10 cellular contexts compared by ENCODE assay signal in genomic region chr14:28766505-28767238, GRCh38. TPM values are rescaled to one million over a fixed set of nuclear protein-coding genes. Genes with fewer than 3 reads are reported as not detected.
DNase-seq lines count a peak whose midpoint lies in the region; ATAC-seq and TF ChIP-seq lines count a peak whose summit lies in the region.
"Had no signal": no experiment of that assay in that cellular context is flagged by ENCODE, and none has a peak within 500 bp of the region (broad histone marks: within the 10 kb centered on the region; RNA-seq: fewer than 3 reads in every experiment).

Gene FOXG1 (plus strand): TSS chr14:28766787. CDS start chr14:28767280, 493 bp downstream.

- no peak for TF ChIP-seq POLR2A in IMR-90 (IDR thresholded peaks at IDR 0.05; ENCODE audit: low read depth, low read length)

- H3K27me3 ChIP-seq in GM06990 (replicated peaks; ENCODE audit: control insufficient read depth, insufficient read depth, low read length), result no peaks in the 10 kb centered on the region
- peaks cover 64% of the 10 kb centered on the region for H3K27me3 ChIP-seq in IMR-90 (ENCODE audit: control insufficient read depth, insufficient read depth, low read length)
- H3K27me3 ChIP-seq in thymus (ENCODE audit: control insufficient read depth, insufficient read depth), result peaks cover 60% of the 10 kb centered on the region

- in situ Hi-C loops in IMR-90 (cut with MboI; ENCODE audit: low sequenced_read_pairs), result loop anchor here (25.0 kb wide), 1 partner anchor 1246 kb away; no protein-coding TSS in a partner anchor

- peaks cover 13% of the 10 kb centered on the region for H3K36me3 Mint-ChIP-seq in activated CD4-positive, alpha-beta memory T cell treated with anti-CD3 and anti-CD28 coated beads, Interleukin-2, amount 10 ng/mL, durations not matched to agents 7 days and 5 days (ENCODE audit: low read depth)

- H3K4me2 ChIP-seq in IMR-90 (ENCODE audit: low read depth, low read length), result peak within 1 kb of the TSS; percentile 66

- dilution Hi-C loops in IMR-90 (cut with HindIII; ENCODE audit: low sequenced_read_pairs, unreplicated experiment), result no loop called here

- peaks cover 3% of the 10 kb centered on the region for H3K9me3 Mint-ChIP-seq in activated CD4-positive, alpha-beta memory T cell treated with anti-CD3 and anti-CD28 coated beads, Interleukin-2, amount 10 ng/mL, durations not matched to agents 7 days and 5 days

- H3K9me1 ChIP-seq in IMR-90 (ENCODE audit: insufficient read depth, low read length), result no peaks in the 10 kb centered on the region

- H2AK5ac ChIP-seq in IMR-90 (ENCODE audit: low read depth, low read length), result no peak within 1 kb of the TSS

- H3K4me1 Mint-ChIP-seq in activated CD4-positive, alpha-beta memory T cell treated with anti-CD3 and anti-CD28 coated beads, Interleukin-2, amount 10 ng/mL, durations not matched to agents 7 days and 5 days, result peaks cover 6% of the 10 kb centered on the region

- H3K4me3 ChIP-seq in GM06990 (replicated peaks; ENCODE audit: low read depth, low read length) (no peak within 1 kb of the TSS), IMR-90 (ENCODE audit: insufficient read depth, low read depth, low read length) (peak within 1 kb of the TSS; percentile 34; the same call in 1 of the 2 replicates), thymus (ENCODE audit: low read length) (peak within 1 kb of the TSS; percentile 37)

- no peak within 1 kb of the TSS for H4K8ac ChIP-seq in IMR-90 (ENCODE audit: low read depth in 2 of 2, low read length in 2 of 2)

- H3K79me1 ChIP-seq in IMR-90 (ENCODE audit: low read depth in 1 of 2, low read length in 2 of 2), result no peaks in the 10 kb centered on the region

- peak within 1 kb of the TSS; percentile 71 for H3K27ac Mint-ChIP-seq in activated CD4-positive, alpha-beta memory T cell treated with anti-CD3 and anti-CD28 coated beads, Interleukin-2, amount 10 ng/mL, durations not matched to agents 7 days and 5 days

- H2AFZ ChIP-seq in IMR-90 (replicated peaks; ENCODE audit: low read length, poor library complexity), result peak within 1 kb of the TSS; percentile 68

- no peak within 1 kb of the TSS for H3K9ac ChIP-seq in IMR-90 (ENCODE audit: low read depth, low read length)

- no peak within 1 kb of the TSS for H4K91ac ChIP-seq in IMR-90 (ENCODE audit: insufficient read depth, low read depth, low read length)

- no peak within 1 kb of the TSS for H3K4ac ChIP-seq in IMR-90 (ENCODE audit: low read depth, low read length)

- no peak within 1 kb of the TSS for H2BK5ac ChIP-seq in IMR-90 (ENCODE audit: low read depth, low read length, poor library complexity, severe bottlenecking)

- H3K56ac ChIP-seq in IMR-90 (ENCODE audit: extremely low read depth, insufficient read depth, low read length), result no peak within 1 kb of the TSS

- no peaks in the 10 kb centered on the region; the same call in 1 of the 2 replicates for H3K4me1 ChIP-seq in IMR-90 (ENCODE audit: control insufficient read depth, insufficient read depth, low read length)
- no peaks in the 10 kb centered on the region for H3K4me1 ChIP-seq in thymus (ENCODE audit: control insufficient read depth, insufficient read depth, low read length)

- no peak for TF ChIP-seq CTCF in GM06990 (IDR thresholded peaks at IDR 0.05; ENCODE audit: insufficient read depth, low read length, poor library complexity, severe bottlenecking)
- no peak for TF ChIP-seq CTCF in IMR-90 (conservative IDR thresholded peaks at IDR 0.05; ENCODE audit: low read depth, low read length)
- TF ChIP-seq CTCF in GM10248 (IDR thresholded peaks at IDR 0.05; ENCODE audit: control extremely low read depth, extremely low read depth, low read depth, missing control alignments), result no peak

- no peaks in the 10 kb centered on the region for H4K20me1 ChIP-seq in IMR-90 (ENCODE audit: insufficient read depth, low read length)

- TF ChIP-seq RAD21 in IMR-90 (IDR thresholded peaks at IDR 0.05; ENCODE audit: low read length), result no peak

- no peak within 1 kb of the TSS for H2AK9ac ChIP-seq in IMR-90 (replicated peaks; ENCODE audit: low read depth, low read length, poor library complexity)

- H2BK20ac ChIP-seq in IMR-90 (ENCODE audit: low read depth, low read length), result no peak within 1 kb of the TSS

- CTCF ChIA-PET in IMR-90 (lab: Yijun Ruan, JAX), result interaction anchor here (1.5 kb wide), 1 partner anchor 253 kb away, joined by 3 read pairs; no protein-coding TSS in a partner anchor
- CTCF ChIA-PET in activated CD4-positive, alpha-beta memory T cell treated with anti-CD3 and anti-CD28 coated beads, Interleukin-2, amount 10 ng/mL, durations not matched to agents 7 days and 5 days (lab: Charles Lee), result no interaction called here
- CTCF ChIA-PET in GM10248 (lab: Yijun Ruan, JAX), result interaction anchor here (1.0 to 1.7 kb wide), 2 partner anchors 10 to 12 kb away, joined by 5 read pairs; no protein-coding TSS in a partner anchor

- H2BK120ac ChIP-seq in IMR-90 (ENCODE audit: low read depth, low read length), result no peak within 1 kb of the TSS

- peaks cover 47% of the 10 kb centered on the region for H3K27me3 Mint-ChIP-seq in activated CD4-positive, alpha-beta memory T cell treated with anti-CD3 and anti-CD28 coated beads, Interleukin-2, amount 10 ng/mL, durations not matched to agents 7 days and 5 days

- H3K18ac ChIP-seq in IMR-90 (ENCODE audit: low read depth, low read length), result no peak within 1 kb of the TSS

- H3K4me3 Mint-ChIP-seq in activated CD4-positive, alpha-beta memory T cell treated with anti-CD3 and anti-CD28 coated beads, Interleukin-2, amount 10 ng/mL, durations not matched to agents 7 days and 5 days, result peak within 1 kb of the TSS; percentile 45

- no peak within 1 kb of the TSS for H3K14ac ChIP-seq in IMR-90 (replicated peaks; ENCODE audit: low read depth, low read length)

- no TSS peak for BruUV-seq in IMR-90 (replicated peaks; lab: Mats Ljungman, UMichigan)

- intact Hi-C loops in IMR-90 (cut with micrococcal nuclease), result no loop called here

- 7% methylated on average over 6 of the region's 80 CpGs; no CpG with 5 or more reads in 1 of the 2 experiments for WGBS in IMR-90 (ENCODE audit: extremely low coverage in 2 of 2, insufficient read length in 1 of 2), 2 experiments
- WGBS in thymus, result 5% methylated on average over 79 of the region's 80 CpGs

- H3K23ac ChIP-seq in IMR-90 (ENCODE audit: low read depth, low read length), result no peak within 1 kb of the TSS

- no peak within 1 kb of the TSS for H4K5ac ChIP-seq in IMR-90 (ENCODE audit: low read depth, low read length)

- peak; percentile 49 for ATAC-seq in IMR-90 (ENCODE audit: low read depth)
- no peak for ATAC-seq in GM18861 (IDR thresholded peaks at IDR 0.05; ENCODE audit: unreplicated experiment)

- no peak within 1 kb of the TSS for H3K27ac ChIP-seq in IMR-90 (ENCODE audit: insufficient read depth, low read length)
- H3K27ac ChIP-seq in thymus (ENCODE audit: low read depth), result peak within 1 kb of the TSS; percentile 86
- H3K27ac ChIP-seq: neutrophil had no signal

- POLR2A ChIA-PET in IMR-90 (lab: Charles Lee; ENCODE audit: unreplicated experiment) (interaction anchor here (0.6 kb wide), 1 partner anchor 779 kb away, joined by 5 read pairs; no protein-coding TSS in a partner anchor), GM10248 (lab: Yijun Ruan, JAX) (no interaction called here)
- POLR2A ChIA-PET in activated CD4-positive, alpha-beta memory T cell treated with anti-CD3 and anti-CD28 coated beads, Interleukin-2, amount 10 ng/mL, durations not matched to agents 7 days and 5 days (lab: Charles Lee), result no interaction called here

- no peak within 1 kb of the TSS for H2BK15ac ChIP-seq in IMR-90 (ENCODE audit: low read depth, low read length)

- peak; percentile 82 for DNase-seq in GM06990 (ENCODE audit: extremely low read depth, insufficient read length)
- no peak for DNase-seq in IMR-90
- no peak for DNase-seq in activated CD4-positive, alpha-beta memory T cell treated with anti-CD3 and anti-CD28 coated beads, Interleukin-2, amount 10 ng/mL, durations not matched to agents 7 days and 5 days
- DNase-seq in iPS-NIHi7 (ENCODE audit: extremely low spot score), result peak; percentile 80
- no peak for DNase-seq in activated CD4-positive, CD25-positive, alpha-beta regulatory T cell (lab: John Stamatoyannopoulos, UW)
- DNase-seq in GM10248 (ENCODE audit: extremely low spot score), result no peak

- peaks cover 18% of the 10 kb centered on the region for H3K9me3 ChIP-seq in IMR-90 (ENCODE audit: control insufficient read depth, insufficient read depth, low read length)
- H3K9me3 ChIP-seq in thymus (ENCODE audit: control insufficient read depth), result peaks cover 5% of the 10 kb centered on the region

- H3K36me3 ChIP-seq in GM06990 (ENCODE audit: control insufficient read depth, insufficient read depth, low read length), result no peaks in the 10 kb centered on the region
- H3K36me3 ChIP-seq in IMR-90 (ENCODE audit: control insufficient read depth, insufficient read depth, low read length), result no peaks in the 10 kb centered on the region
- no peaks in the 10 kb centered on the region for H3K36me3 ChIP-seq in thymus (ENCODE audit: control insufficient read depth, insufficient read depth)
- H3K36me3 ChIP-seq: neutrophil had no signal

TF ChIP-seq in IMR-90, 13 proteins besides CTCF, POLR2A, EP300 and RAD21 (continues in another document):
- TF ChIP-seq USF2 (IDR thresholded peaks at IDR 0.05; ENCODE audit: low read depth, low read length), result no peak
- TF ChIP-seq MXI1 (IDR thresholded peaks at IDR 0.05; ENCODE audit: borderline replicate concordance, low read depth, low read length), result no peak
- TF ChIP-seq NFE2L2 (IDR thresholded peaks at IDR 0.05; ENCODE audit: low read depth, low read length), result no peak
- no peak for TF ChIP-seq MAZ (IDR thresholded peaks at IDR 0.05; ENCODE audit: borderline replicate concordance, low read depth, low read length)
- no peak for TF ChIP-seq MAFK (IDR thresholded peaks at IDR 0.05; ENCODE audit: low read depth, low read length)
- TF ChIP-seq RCOR1 (IDR thresholded peaks at IDR 0.05; ENCODE audit: insufficient replicate concordance, low read length), result no peak
- TF ChIP-seq RFX5 (IDR thresholded peaks at IDR 0.05; ENCODE audit: low read depth, low read length), result no peak
- no peak for TF ChIP-seq CHD1 (IDR thresholded peaks at IDR 0.05; ENCODE audit: low read depth, low read length)
- TF ChIP-seq BHLHE40 (IDR thresholded peaks at IDR 0.05; ENCODE audit: low read depth, low read length), result no peak

RNA-seq across cellular contexts. Expression of gene FOXG1, which starts in this region (rescaled TPM):
- not detected in 2 replicates for total RNA-seq in IMR-90 (2012; rRNA removed)
- polyA plus RNA-seq in IMR-90 (2012; rRNA removed) (not detected in 2 replicates), thymus (11.4 TPM)
- 0.01 TPM in 1 of 2 replicates, not detected in the other for polyA plus RNA-seq in IMR-90 (2012; cell fraction: cytosol; rRNA removed)
- not detected in 2 replicates for polyA plus RNA-seq in IMR-90 (2012; cell fraction: nucleus; rRNA removed; ENCODE audit: low replicate concordance)
- not detected for total RNA-seq in activated CD4-positive, alpha-beta memory T cell treated with anti-CD3 and anti-CD28 coated beads, Interleukin-2, amount 10 ng/mL, durations not matched to agents 7 days and 5 days
- total RNA-seq: LHCN-M2 had no signal

Comparison
In these comparisons a context has a peak if more than half of its experiments do, and no peak if none do; other contexts are left out.
1. RNA of gene FOXG1 (polyA plus RNA-seq): 11.4 TPM in thymus (single experiment); 0.01 TPM in IMR-90; every median in the first group is over 10 times any median in the second.
2. Peak in ATAC-seq, H3K4me3 ChIP-seq and H3K4me2 ChIP-seq in IMR-90; RNA of the gene not detected or under 1 TPM.
3. DNase-seq: peak in GM06990 (single experiment) and iPS-NIHi7 (single experiment); none in IMR-90 (single experiment), activated CD4-positive, alpha-beta memory T cell treated with anti-CD3 and anti-CD28 coated beads, Interleukin-2, amount 10 ng/mL, durations not matched to agents 7 days and 5 days (single experiment), activated CD4-positive, CD25-positive, alpha-beta regulatory T cell (0 of 4) and GM10248 (single experiment).